In the genomic region with DNA sequence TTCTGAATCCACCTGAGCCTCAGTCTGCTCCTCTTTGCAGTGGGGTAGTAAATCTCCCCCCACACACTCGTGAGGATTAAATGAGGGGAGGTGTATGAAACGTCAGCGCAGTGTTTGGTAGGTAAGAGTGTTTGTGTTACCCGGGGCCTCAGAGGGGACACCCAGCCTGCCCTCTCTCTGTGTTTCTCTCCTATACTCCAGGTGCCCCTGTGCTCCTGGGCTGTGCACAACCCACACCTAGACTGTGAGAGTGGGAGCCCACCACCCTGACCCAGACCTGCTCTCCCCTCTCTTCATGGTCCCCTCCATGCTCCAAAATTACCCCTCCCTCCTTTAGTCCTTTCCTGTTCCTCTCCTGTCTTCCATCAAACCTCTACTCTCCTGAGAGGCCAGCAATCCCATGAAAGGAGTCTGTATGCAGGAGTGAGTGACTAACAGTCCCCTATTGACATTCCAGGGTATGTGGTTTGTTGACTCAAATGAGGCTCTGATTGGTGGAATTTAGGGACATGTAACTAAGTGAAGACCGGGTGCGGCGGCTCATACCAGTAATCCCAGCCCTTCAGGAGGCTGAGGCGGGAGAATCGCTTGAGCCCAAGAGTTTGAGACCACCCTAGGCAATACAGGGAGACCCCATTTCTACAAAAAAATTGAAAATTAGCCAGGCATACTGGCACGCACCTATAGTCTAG, we compare ENCODE assay signal across 17 cellular contexts. TPM values are rescaled to one million over a fixed set of nuclear protein-coding genes. Genes with fewer than 3 reads are reported as not detected.
DNase-seq lines count a peak whose midpoint lies in the region; ATAC-seq, FAIRE-seq and TF ChIP-seq lines count a peak whose summit lies in the region.
"Had no signal": no experiment of that assay in that cellular context is flagged by ENCODE, and none has a peak within 500 bp of the region (broad histone marks: within the 10 kb centered on the region; RNA-seq: fewer than 3 reads in every experiment).

No MANE protein-coding gene starts in this region.

- H3K36me3 Mint-ChIP-seq in CD14-positive monocyte, result no peaks in the 10 kb centered on the region
- H3K36me3 Mint-ChIP-seq in activated T-cell treated with anti-CD3 and anti-CD28 coated beads, Interleukin-2, amount 50 U/mL, for 72 hours (ENCODE audit: insufficient read depth in 2 of 2), result no peaks in the 10 kb centered on the region
- H3K36me3 Mint-ChIP-seq: natural killer cell had no signal

- no peaks in the 10 kb centered on the region for H4K20me1 ChIP-seq in H1 (replicated peaks in 1 of 2; ENCODE audit: control insufficient read depth in 1 of 2, insufficient read depth in 2 of 2, low read length in 2 of 2)
- H4K20me1 ChIP-seq: BLaER1 had no signal

- H4K91ac ChIP-seq in H1 (replicated peaks; ENCODE audit: insufficient read length, low read length), result no peak overlapping the region

- no peaks in the 10 kb centered on the region; the same call in 1 of the 2 replicates for H3K23me2 ChIP-seq in H1 (ENCODE audit: low read depth, low read length)

- H3K27ac ChIP-seq in H1 (ENCODE audit: low read depth, low read length), result no peak overlapping the region
- H3K27ac ChIP-seq in mesodermal cell (ENCODE audit: low read depth, low read length, severe bottlenecking), result peak overlapping the region; percentile 33
- no peak overlapping the region for H3K27ac ChIP-seq in tibial artery
- H3K27ac ChIP-seq: ascending aorta, BLaER1 had no signal

- H3K23ac ChIP-seq in H1 (ENCODE audit: insufficient read length), result no peak overlapping the region

- H3K27ac Mint-ChIP-seq in CD14-positive monocyte, result no peak overlapping the region
- H3K27ac Mint-ChIP-seq in activated T-cell treated with anti-CD3 and anti-CD28 coated beads, Interleukin-2, amount 50 U/mL, for 72 hours, result no peak overlapping the region
- H3K27ac Mint-ChIP-seq: natural killer cell had no signal

- no peak for TF ChIP-seq POLR2A in H1 (IDR thresholded peaks at IDR 0.05; ENCODE audit: control extremely low read depth in 1 of 2, low read depth in 2 of 2, low read length in 2 of 2)

- H3K4me3 ChIP-seq in H1 (ENCODE audit: extremely low read depth in 1 of 4, insufficient read depth in 2 of 4, low read depth in 3 of 4, low read length in 4 of 4) (no peak overlapping the region), mesodermal cell (ENCODE audit: extremely low read depth, insufficient read depth, low read length, poor library complexity, severe bottlenecking) (no peak overlapping the region), tibial artery (no peak overlapping the region)
- H3K4me3 ChIP-seq: ascending aorta, BLaER1 had no signal

- H2BK12ac ChIP-seq in H1 (ENCODE audit: low read depth, low read length), result no peak overlapping the region

- H3K4ac ChIP-seq in H1 (replicated peaks; ENCODE audit: insufficient read length, low read depth, low read length), result no peak overlapping the region

- no peak overlapping the region; a peak in 1 of 7 replicates for H3K9ac ChIP-seq in H1 (replicated peaks in 1 of 4; ENCODE audit: extremely low read depth in 1 of 4, low read depth in 3 of 4, low read length in 3 of 4)
- H3K9ac ChIP-seq: BLaER1 had no signal

- H3K9me3 Mint-ChIP-seq in CD14-positive monocyte, result peaks cover 0 to 1% (median 0%) of the 10 kb centered on the region in 7 donors
- H3K9me3 Mint-ChIP-seq in activated T-cell treated with anti-CD3 and anti-CD28 coated beads, Interleukin-2, amount 50 U/mL, for 72 hours, result no peaks in the 10 kb centered on the region
- H3K9me3 Mint-ChIP-seq: natural killer cell had no signal

- H3K4me1 Mint-ChIP-seq in CD14-positive monocyte, result peaks cover 4% of the 10 kb centered on the region
- no peaks in the 10 kb centered on the region for H3K4me1 Mint-ChIP-seq in activated T-cell treated with anti-CD3 and anti-CD28 coated beads, Interleukin-2, amount 50 U/mL, for 72 hours (ENCODE audit: low read depth)

- no peak for TF ChIP-seq EP300 in H1 (IDR thresholded peaks at IDR 0.05; ENCODE audit: borderline replicate concordance in 1 of 2, low read depth in 2 of 2, low read length in 2 of 2)

- no peak overlapping the region for H4K5ac ChIP-seq in H1 (ENCODE audit: insufficient read length, low read depth, low read length)

- no peak overlapping the region for H2BK20ac ChIP-seq in H1 (ENCODE audit: low read length)

- H4K8ac ChIP-seq in H1 (ENCODE audit: extremely low read depth, insufficient read depth, low read length), result no peak overlapping the region; the same call in 1 of the 2 replicates

- no peak overlapping the region for H3K14ac ChIP-seq in H1 (ENCODE audit: insufficient read length)

- WGBS in H1 (ENCODE audit: extremely low coverage in 1 of 2, insufficient coverage in 1 of 2, insufficient read length in 1 of 2, insufficient replicate concordance in 2 of 2, low coverage in 1 of 2, low lambda C conversion rate in 2 of 2, missing lambda C conversion rate in 1 of 2), 2 experiments, result 88% methylated on average over 10 of the region's 10 CpGs; no CpG with 5 or more reads in 1 of the 2 experiments
- 78 to 90% methylated on average over 2 to 5 of the region's 10 CpGs for WGBS in mesodermal cell (ENCODE audit: insufficient coverage in 2 of 2), 2 experiments

- no peak overlapping the region for H2BK5ac ChIP-seq in H1 (ENCODE audit: low read depth, low read length)

- no peaks in the 10 kb centered on the region for H3K79me1 ChIP-seq in H1 (ENCODE audit: low read depth, low read length)

- CTCF ChIA-PET in H1 (lab: Charles Lee; ENCODE audit: partially characterized antibody), result interaction anchor here (1.3 to 3.2 kb wide), 4 partner anchors 14 to 114 kb away, joined by 5 to 12 read pairs (median 6); no protein-coding TSS in a partner anchor

- peaks cover 0 to 9% (median 3%) of the 10 kb centered on the region in 3 donors for H3K27me3 Mint-ChIP-seq in CD14-positive monocyte (ENCODE audit: low read depth in 3 of 3)
- peaks cover 5% of the 10 kb centered on the region for H3K27me3 Mint-ChIP-seq in activated T-cell treated with anti-CD3 and anti-CD28 coated beads, Interleukin-2, amount 50 U/mL, for 72 hours (ENCODE audit: low read depth)

- H3K4me2 ChIP-seq in H1 (ENCODE audit: insufficient read depth in 1 of 2, low read depth in 2 of 2, low read length in 2 of 2), result no peak overlapping the region
- H3K4me2 ChIP-seq: BLaER1 had no signal

- H3K4me1 ChIP-seq in H1 (replicated peaks in 1 of 4; ENCODE audit: control insufficient read depth in 3 of 4, insufficient read depth in 4 of 4, low read length in 3 of 4) (no peaks in the 10 kb centered on the region), mesodermal cell (ENCODE audit: control insufficient read depth, insufficient read depth, low read length, poor library complexity, severe bottlenecking) (peaks cover 4% of the 10 kb centered on the region), tibial artery (no peaks in the 10 kb centered on the region)
- H3K4me1 ChIP-seq: ascending aorta, BLaER1 had no signal

- intact Hi-C loops in CD14-positive monocyte (cut with micrococcal nuclease), result no loop called here
- intact Hi-C loops in tibial artery (cut with DNase I; ENCODE audit: low total_unique reads), result no loop called here

- POLR2A ChIA-PET in H1 (lab: Charles Lee; ENCODE audit: partially characterized antibody), result no interaction called here

- H3K27me3 ChIP-seq in H1 (replicated peaks in 1 of 4; ENCODE audit: control insufficient read depth in 3 of 4, extremely low read depth in 1 of 4, insufficient read depth in 3 of 4, low read length in 3 of 4), result no peaks in the 10 kb centered on the region; a peak in 1 of 7 replicates
- H3K27me3 ChIP-seq in tibial artery, result peaks cover 0 to 6% of the 10 kb centered on the region in 2 donors
- H3K27me3 ChIP-seq: ascending aorta, BLaER1 had no signal

- H3K18ac ChIP-seq in H1 (ENCODE audit: extremely low read depth, low read length), result no peak overlapping the region

- TF ChIP-seq CTCF in CD14-positive monocyte (IDR thresholded peaks at IDR 0.05) (no peak), H1 (IDR thresholded peaks at IDR 0.05; ENCODE audit: control extremely low read depth in 1 of 3, insufficient read depth in 1 of 3, low read depth in 1 of 3, low read length in 3 of 3) (no peak), tibial artery (IDR thresholded peaks at IDR 0.05) (no peak)

- DNase-seq in CD14-positive monocyte (ENCODE audit: low spot score) (peak; percentile 1), HuH-7 (ENCODE audit: low spot score) (peak; percentile 72), H1 (ENCODE audit: low read depth in 1 of 2, low spot score in 2 of 2) (no peak), tibial artery (no peak), KBM-7 (no peak)
- DNase-seq in activated T-cell treated with anti-CD3 and anti-CD28 coated beads, Interleukin-2, amount 50 U/mL, for 72 hours, result no peak
- no peak for DNase-seq in activated CD4-positive, alpha-beta T cell treated with anti-CD3 and anti-CD28 coated beads for 48 hours
- DNase-seq: MM.1S, natural killer cell, NCI-H345, small intestine had no signal

- no peak overlapping the region for H2AK5ac ChIP-seq in H1 (ENCODE audit: low read depth, low read length)

- no peaks in the 10 kb centered on the region for H3K36me3 ChIP-seq in H1 (ENCODE audit: control insufficient read depth in 2 of 4, insufficient read depth in 4 of 4, low read length in 3 of 4)
- no peaks in the 10 kb centered on the region for H3K36me3 ChIP-seq in mesodermal cell (ENCODE audit: control insufficient read depth, insufficient read depth, low read length)
- no peaks in the 10 kb centered on the region for H3K36me3 ChIP-seq in tibial artery
- H3K36me3 ChIP-seq: ascending aorta, BLaER1, WERI-Rb-1 had no signal

- H2BK120ac ChIP-seq in H1 (replicated peaks; ENCODE audit: low read depth, low read length), result no peak overlapping the region

- peak overlapping the region in 1 of 2 donors; percentile 38 for H3K4me3 Mint-ChIP-seq in CD14-positive monocyte
- no peak overlapping the region for H3K4me3 Mint-ChIP-seq in activated T-cell treated with anti-CD3 and anti-CD28 coated beads, Interleukin-2, amount 50 U/mL, for 72 hours
- H3K4me3 Mint-ChIP-seq: natural killer cell had no signal

- ATAC-seq in activated T-cell treated with anti-CD3 and anti-CD28 coated beads, Interleukin-2, amount 50 U/mL, for 72 hours (replicated peaks in 1 of 2), result no peak
- ATAC-seq: natural killer cell, Right ventricle myocardium inferior had no signal

- no peak overlapping the region for H3K56ac ChIP-seq in H1 (replicated peaks; ENCODE audit: insufficient read length, low read depth, low read length)

- TF ChIP-seq RAD21 in H1 (IDR thresholded peaks at IDR 0.05 in 1 of 2, conservative IDR thresholded peaks at IDR 0.05 in 1 of 2; ENCODE audit: low read depth in 2 of 2, low read length in 2 of 2), result no peak

- FAIRE-seq in H1 (lab: Jason Lieb, UNC), result no peak
- FAIRE-seq: small intestine had no signal

- no peaks in the 10 kb centered on the region for H3K9me3 ChIP-seq in H1 (ENCODE audit: insufficient read depth in 2 of 2, low read depth in 1 of 2, low read length in 1 of 2)
- no peaks in the 10 kb centered on the region for H3K9me3 ChIP-seq in mesodermal cell (ENCODE audit: control insufficient read depth, low read length)
- H3K9me3 ChIP-seq in tibial artery, result no peaks in the 10 kb centered on the region
- H3K9me3 ChIP-seq: ascending aorta, BLaER1 had no signal

- H2BK15ac ChIP-seq in H1 (ENCODE audit: low read length), result no peak overlapping the region

- no peaks in the 10 kb centered on the region for H3K79me2 ChIP-seq in H1 (ENCODE audit: control insufficient read depth in 1 of 2, insufficient read depth in 2 of 2, low read length in 2 of 2)

- H2AFZ ChIP-seq in H1 (ENCODE audit: low read length), result no peak overlapping the region

- in situ Hi-C loops in KBM-7 (cut with MboI; ENCODE audit: low pct_unique_long_range_greater_than_20kb, low sequenced_read_pairs), result no loop called here

RNA-seq across cellular contexts. Expression of a gene that starts 10.4 kb away (rescaled TPM):
- polyA plus RNA-seq in CD14-positive monocyte, result not detected
- total RNA-seq in H1 (2021; fragmentation: NEBNext Ultra II Directional; extraction: Animal tissue kit (Norgen Biotek cat#: 25700)), result not detected in 2 replicates
- polyA plus RNA-seq in H1 (2011; rRNA removed), result not detected in 2 replicates
- not detected for polyA plus RNA-seq in H1 (2011; cell fraction: cytosol; rRNA removed)
- not detected for polyA plus RNA-seq in H1 (2011; cell fraction: nucleus; rRNA removed)
- not detected in 4 replicates for polyA plus RNA-seq in H1 (2012, experiment 1 of 2)
- not detected for polyA plus RNA-seq in H1 (2012, experiment 2 of 2)
- polyA plus RNA-seq in H1 (2013, experiment 1 of 2), result not detected
- polyA plus RNA-seq in H1 (2013, experiment 2 of 2), result not detected
- polyA minus RNA-seq in H1 (2011; rRNA and poly(A)+ RNA removed), result not detected in 2 replicates
- polyA minus RNA-seq in H1 (2011; cell fraction: cytosol; rRNA and poly(A)+ RNA removed), result not detected
- not detected for polyA minus RNA-seq in H1 (2011; cell fraction: nucleus; rRNA and poly(A)+ RNA removed)
- polyA plus RNA-seq in mesodermal cell (2013, experiment 1 of 2), result not detected
- not detected for polyA plus RNA-seq in mesodermal cell (2013, experiment 2 of 2)
- total RNA-seq in activated T-cell treated with anti-CD3 and anti-CD28 coated beads, Interleukin-2, amount 50 U/mL, for 72 hours, result not detected
- total RNA-seq: ascending aorta, natural killer cell, Right ventricle myocardium inferior, ureter had no signal
- polyA plus RNA-seq: small intestine had no signal

Comparison
In these comparisons a context has a peak if more than half of its experiments do, and no peak if none do; other contexts are left out.
1. DNase-seq: peak in CD14-positive monocyte (single experiment) and HuH-7 (single experiment); none in H1 (0 of 2), tibial artery (0 of 2), activated T-cell treated with anti-CD3 and anti-CD28 coated beads, Interleukin-2, amount 50 U/mL, for 72 hours (0 of 2), KBM-7 (single experiment) and activated CD4-positive, alpha-beta T cell treated with anti-CD3 and anti-CD28 coated beads for 48 hours (single experiment).